In the genomic region with DNA sequence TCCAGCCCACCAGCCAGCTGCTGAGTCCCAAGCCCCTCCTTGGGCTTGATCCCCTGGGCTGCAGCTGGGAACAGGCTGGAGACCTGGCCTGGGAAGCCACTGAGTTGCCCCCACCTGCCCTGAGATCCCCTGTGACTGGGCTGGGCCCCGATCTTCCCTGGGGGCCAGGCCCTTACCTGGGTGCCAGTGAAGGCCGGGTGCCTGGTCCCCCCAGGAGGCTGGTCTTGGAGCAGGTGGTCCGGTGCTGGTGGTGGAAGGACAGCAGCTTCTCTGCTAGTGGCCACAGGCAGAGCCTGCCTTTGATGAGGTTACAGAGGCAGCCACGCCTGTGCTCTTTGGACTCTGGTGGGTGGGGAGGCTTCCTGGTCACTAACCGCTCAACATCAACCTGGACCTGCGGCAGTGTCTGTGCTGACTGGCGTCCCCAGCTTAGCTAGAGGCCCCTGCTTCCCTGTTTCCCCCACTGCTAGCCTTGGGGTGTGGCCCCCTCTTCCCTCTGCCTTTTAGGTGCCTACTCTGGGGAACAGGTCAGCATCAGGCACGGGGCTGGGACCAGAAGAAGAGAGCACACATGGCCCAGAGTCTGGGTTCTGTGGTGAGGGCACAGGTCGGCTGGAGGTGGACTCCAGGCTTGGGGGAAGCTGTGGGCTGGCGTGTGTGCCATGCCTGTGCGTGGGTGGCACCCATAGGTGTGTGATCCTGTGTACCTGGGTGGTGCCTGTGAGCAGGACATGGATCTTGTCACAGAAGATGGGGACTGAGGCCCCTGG, we compare ENCODE assay signal across 1 cellular context.
TF ChIP-seq lines count a peak whose summit lies in the region.

A gene with protein sequence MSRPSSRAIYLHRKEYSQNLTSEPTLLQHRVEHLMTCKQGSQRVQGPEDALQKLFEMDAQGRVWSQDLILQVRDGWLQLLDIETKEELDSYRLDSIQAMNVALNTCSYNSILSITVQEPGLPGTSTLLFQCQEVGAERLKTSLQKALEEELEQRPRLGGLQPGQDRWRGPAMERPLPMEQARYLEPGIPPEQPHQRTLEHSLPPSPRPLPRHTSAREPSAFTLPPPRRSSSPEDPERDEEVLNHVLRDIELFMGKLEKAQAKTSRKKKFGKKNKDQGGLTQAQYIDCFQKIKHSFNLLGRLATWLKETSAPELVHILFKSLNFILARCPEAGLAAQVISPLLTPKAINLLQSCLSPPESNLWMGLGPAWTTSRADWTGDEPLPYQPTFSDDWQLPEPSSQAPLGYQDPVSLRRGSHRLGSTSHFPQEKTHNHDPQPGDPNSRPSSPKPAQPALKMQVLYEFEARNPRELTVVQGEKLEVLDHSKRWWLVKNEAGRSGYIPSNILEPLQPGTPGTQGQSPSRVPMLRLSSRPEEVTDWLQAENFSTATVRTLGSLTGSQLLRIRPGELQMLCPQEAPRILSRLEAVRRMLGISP (minus strand): TSS at position 278 of the 770 bp plus-strand sequence. CDS start 2,174 bp downstream, outside the sequence.

TF ChIP-seq in HepG2, 621 proteins besides CTCF, POLR2A, EP300 and RAD21 (continued from another document and continues in another):
- TF ChIP-seq, protein P1, sequence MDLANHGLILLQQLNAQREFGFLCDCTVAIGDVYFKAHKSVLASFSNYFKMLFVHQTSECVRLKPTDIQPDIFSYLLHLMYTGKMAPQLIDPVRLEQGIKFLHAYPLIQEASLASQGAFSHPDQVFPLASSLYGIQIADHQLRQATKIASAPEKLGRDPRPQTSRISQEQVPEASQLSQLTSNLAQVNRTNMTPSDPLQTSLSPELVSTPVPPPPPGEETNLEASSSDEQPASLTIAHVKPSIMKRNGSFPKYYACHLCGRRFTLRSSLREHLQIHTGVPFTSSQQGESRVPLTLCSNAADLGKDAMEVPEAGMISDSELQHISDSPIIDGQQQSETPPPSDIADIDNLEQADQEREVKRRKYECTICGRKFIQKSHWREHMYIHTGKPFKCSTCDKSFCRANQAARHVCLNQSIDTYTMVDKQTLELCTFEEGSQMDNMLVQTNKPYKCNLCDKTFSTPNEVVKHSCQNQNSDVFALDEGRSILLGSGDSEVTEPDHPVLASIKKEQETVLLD (CRISPR knock-in tag; IDR thresholded peaks at IDR 0.05; ENCODE audit: low read depth): no peak
- TF ChIP-seq TARDBP (CRISPR knock-in tag; IDR thresholded peaks at IDR 0.05): peak; percentile 66
- TF ChIP-seq ZNF850 (CRISPR knock-in tag; conservative IDR thresholded peaks at IDR 0.05): no peak
- TF ChIP-seq, protein P2, sequence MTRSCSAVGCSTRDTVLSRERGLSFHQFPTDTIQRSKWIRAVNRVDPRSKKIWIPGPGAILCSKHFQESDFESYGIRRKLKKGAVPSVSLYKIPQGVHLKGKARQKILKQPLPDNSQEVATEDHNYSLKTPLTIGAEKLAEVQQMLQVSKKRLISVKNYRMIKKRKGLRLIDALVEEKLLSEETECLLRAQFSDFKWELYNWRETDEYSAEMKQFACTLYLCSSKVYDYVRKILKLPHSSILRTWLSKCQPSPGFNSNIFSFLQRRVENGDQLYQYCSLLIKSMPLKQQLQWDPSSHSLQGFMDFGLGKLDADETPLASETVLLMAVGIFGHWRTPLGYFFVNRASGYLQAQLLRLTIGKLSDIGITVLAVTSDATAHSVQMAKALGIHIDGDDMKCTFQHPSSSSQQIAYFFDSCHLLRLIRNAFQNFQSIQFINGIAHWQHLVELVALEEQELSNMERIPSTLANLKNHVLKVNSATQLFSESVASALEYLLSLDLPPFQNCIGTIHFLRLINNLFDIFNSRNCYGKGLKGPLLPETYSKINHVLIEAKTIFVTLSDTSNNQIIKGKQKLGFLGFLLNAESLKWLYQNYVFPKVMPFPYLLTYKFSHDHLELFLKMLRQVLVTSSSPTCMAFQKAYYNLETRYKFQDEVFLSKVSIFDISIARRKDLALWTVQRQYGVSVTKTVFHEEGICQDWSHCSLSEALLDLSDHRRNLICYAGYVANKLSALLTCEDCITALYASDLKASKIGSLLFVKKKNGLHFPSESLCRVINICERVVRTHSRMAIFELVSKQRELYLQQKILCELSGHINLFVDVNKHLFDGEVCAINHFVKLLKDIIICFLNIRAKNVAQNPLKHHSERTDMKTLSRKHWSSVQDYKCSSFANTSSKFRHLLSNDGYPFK (CRISPR knock-in tag; IDR thresholded peaks at IDR 0.05; ENCODE audit: borderline replicate concordance): peak; percentile 77
- TF ChIP-seq ZMAT3 (CRISPR knock-in tag; conservative IDR thresholded peaks at IDR 0.05): peak; percentile 90
- no peak for TF ChIP-seq NFE2 (CRISPR knock-in tag; IDR thresholded peaks at IDR 0.05)
- peak; percentile 64; the same call in 1 of the 2 replicates for TF ChIP-seq ZNF501 (CRISPR knock-in tag; IDR thresholded peaks at IDR 0.05)
- no peak for TF ChIP-seq JUNB (CRISPR knock-in tag; IDR thresholded peaks at IDR 0.05; ENCODE audit: borderline replicate concordance)
- peak; percentile 57; the same call in 1 of the 2 replicates for TF ChIP-seq NCOA2 (CRISPR knock-in tag; IDR thresholded peaks at IDR 0.05)
- 0 out of 2 replicates have a peak, but pooled peaks have one; percentile 42 for TF ChIP-seq ZNF83 (CRISPR knock-in tag; IDR thresholded peaks at IDR 0.05; ENCODE audit: borderline replicate concordance)
- no peak for TF ChIP-seq ATM (IDR thresholded peaks at IDR 0.05; ENCODE audit: borderline replicate concordance)
- TF ChIP-seq, protein P3, sequence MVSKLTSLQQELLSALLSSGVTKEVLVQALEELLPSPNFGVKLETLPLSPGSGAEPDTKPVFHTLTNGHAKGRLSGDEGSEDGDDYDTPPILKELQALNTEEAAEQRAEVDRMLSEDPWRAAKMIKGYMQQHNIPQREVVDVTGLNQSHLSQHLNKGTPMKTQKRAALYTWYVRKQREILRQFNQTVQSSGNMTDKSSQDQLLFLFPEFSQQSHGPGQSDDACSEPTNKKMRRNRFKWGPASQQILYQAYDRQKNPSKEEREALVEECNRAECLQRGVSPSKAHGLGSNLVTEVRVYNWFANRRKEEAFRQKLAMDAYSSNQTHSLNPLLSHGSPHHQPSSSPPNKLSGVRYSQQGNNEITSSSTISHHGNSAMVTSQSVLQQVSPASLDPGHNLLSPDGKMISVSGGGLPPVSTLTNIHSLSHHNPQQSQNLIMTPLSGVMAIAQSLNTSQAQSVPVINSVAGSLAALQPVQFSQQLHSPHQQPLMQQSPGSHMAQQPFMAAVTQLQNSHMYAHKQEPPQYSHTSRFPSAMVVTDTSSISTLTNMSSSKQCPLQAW (CRISPR knock-in tag; IDR thresholded peaks at IDR 0.05): peak; percentile 78
- TF ChIP-seq ETV5 (CRISPR knock-in tag; IDR thresholded peaks at IDR 0.05; ENCODE audit: borderline replicate concordance): peak; percentile 55; the same call in 1 of the 2 replicates
- no peak for TF ChIP-seq FOXK2 (IDR thresholded peaks at IDR 0.05)
- peak; percentile 83 for TF ChIP-seq HDAC1 (CRISPR knock-in tag; IDR thresholded peaks at IDR 0.05)
- TF ChIP-seq ZNF558 (CRISPR knock-in tag; IDR thresholded peaks at IDR 0.05; ENCODE audit: borderline replicate concordance): peak; percentile 44; the same call in 1 of the 2 replicates
- no peak; the same call in 1 of the 2 replicates for TF ChIP-seq ZNF552 (CRISPR knock-in tag; IDR thresholded peaks at IDR 0.05; ENCODE audit: borderline replicate concordance)
- peak; percentile 94 for TF ChIP-seq POLR2AphosphoS5 (IDR thresholded peaks at IDR 0.05; ENCODE audit: low read depth, low read length)
- peak; percentile 66; the same call in 1 of the 2 replicates for TF ChIP-seq AKAP8 (CRISPR knock-in tag; IDR thresholded peaks at IDR 0.05)
- TF ChIP-seq ZNF230 (CRISPR knock-in tag; IDR thresholded peaks at IDR 0.05): 0 out of 2 replicates have a peak, but pooled peaks have one; percentile 63
- peak; percentile 85 for TF ChIP-seq KAT7 (CRISPR knock-in tag; IDR thresholded peaks at IDR 0.05; ENCODE audit: borderline replicate concordance)
- TF ChIP-seq ZNF605 (CRISPR knock-in tag; IDR thresholded peaks at IDR 0.05): no peak
- no peak for TF ChIP-seq GPN1 (CRISPR knock-in tag; IDR thresholded peaks at IDR 0.05; ENCODE audit: borderline replicate concordance)
- TF ChIP-seq, protein P4, sequence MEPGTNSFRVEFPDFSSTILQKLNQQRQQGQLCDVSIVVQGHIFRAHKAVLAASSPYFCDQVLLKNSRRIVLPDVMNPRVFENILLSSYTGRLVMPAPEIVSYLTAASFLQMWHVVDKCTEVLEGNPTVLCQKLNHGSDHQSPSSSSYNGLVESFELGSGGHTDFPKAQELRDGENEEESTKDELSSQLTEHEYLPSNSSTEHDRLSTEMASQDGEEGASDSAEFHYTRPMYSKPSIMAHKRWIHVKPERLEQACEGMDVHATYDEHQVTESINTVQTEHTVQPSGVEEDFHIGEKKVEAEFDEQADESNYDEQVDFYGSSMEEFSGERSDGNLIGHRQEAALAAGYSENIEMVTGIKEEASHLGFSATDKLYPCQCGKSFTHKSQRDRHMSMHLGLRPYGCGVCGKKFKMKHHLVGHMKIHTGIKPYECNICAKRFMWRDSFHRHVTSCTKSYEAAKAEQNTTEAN (CRISPR knock-in tag; conservative IDR thresholded peaks at IDR 0.05): no peak; the same call in 1 of the 2 replicates
- TF ChIP-seq ZNF317 (CRISPR knock-in tag; IDR thresholded peaks at IDR 0.05): peak; percentile 78; the same call in 1 of the 2 replicates
- no peak for TF ChIP-seq ZSCAN20 (CRISPR knock-in tag; IDR thresholded peaks at IDR 0.05; ENCODE audit: borderline replicate concordance)
- TF ChIP-seq ZNF563 (CRISPR knock-in tag; IDR thresholded peaks at IDR 0.05): peak; percentile 79; the same call in 1 of the 2 replicates
- peak; percentile 63 for TF ChIP-seq SRSF1 (optimal IDR thresholded peaks at IDR 0.05; ENCODE audit: low read depth, low read length)
- no peak for TF ChIP-seq DNMT3B (CRISPR knock-in tag; conservative IDR thresholded peaks at IDR 0.05)
- TF ChIP-seq ZNF138 (CRISPR knock-in tag; IDR thresholded peaks at IDR 0.05; ENCODE audit: low read depth): no peak
- TF ChIP-seq ZNF350 (CRISPR knock-in tag; IDR thresholded peaks at IDR 0.05; ENCODE audit: borderline replicate concordance, low read depth): peak; percentile 76; the same call in 1 of the 2 replicates
- no peak for TF ChIP-seq TOPORS (CRISPR knock-in tag; IDR thresholded peaks at IDR 0.05)
- TF ChIP-seq RBFOX2 (IDR thresholded peaks at IDR 0.05; ENCODE audit: low read depth, low read length): peak; percentile 81
- TF ChIP-seq, protein P5, sequence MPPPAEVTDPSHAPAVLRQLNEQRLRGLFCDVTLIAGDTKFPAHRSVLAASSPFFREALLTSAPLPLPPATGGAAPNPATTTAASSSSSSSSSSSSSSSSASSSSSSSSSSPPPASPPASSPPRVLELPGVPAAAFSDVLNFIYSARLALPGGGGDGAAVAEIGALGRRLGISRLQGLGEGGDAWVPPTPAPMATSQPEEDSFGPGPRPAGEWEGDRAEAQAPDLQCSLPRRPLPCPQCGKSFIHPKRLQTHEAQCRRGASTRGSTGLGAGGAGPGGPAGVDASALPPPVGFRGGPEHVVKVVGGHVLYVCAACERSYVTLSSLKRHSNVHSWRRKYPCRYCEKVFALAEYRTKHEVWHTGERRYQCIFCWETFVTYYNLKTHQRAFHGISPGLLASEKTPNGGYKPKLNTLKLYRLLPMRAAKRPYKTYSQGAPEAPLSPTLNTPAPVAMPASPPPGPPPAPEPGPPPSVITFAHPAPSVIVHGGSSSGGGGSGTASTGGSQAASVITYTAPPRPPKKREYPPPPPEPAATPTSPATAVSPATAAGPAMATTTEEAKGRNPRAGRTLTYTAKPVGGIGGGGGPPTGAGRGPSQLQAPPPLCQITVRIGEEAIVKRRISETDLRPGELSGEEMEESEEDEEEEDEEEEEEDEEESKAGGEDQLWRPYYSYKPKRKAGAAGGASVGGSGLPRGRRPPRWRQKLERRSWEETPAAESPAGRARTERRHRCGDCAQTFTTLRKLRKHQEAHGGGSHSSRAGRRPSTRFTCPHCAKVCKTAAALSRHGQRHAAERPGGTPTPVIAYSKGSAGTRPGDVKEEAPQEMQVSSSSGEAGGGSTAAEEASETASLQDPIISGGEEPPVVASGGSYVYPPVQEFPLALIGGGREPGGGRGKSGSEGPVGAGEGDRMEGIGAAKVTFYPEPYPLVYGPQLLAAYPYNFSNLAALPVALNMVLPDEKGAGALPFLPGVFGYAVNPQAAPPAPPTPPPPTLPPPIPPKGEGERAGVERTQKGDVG (CRISPR knock-in tag; IDR thresholded peaks at IDR 0.05; ENCODE audit: borderline replicate concordance): peak; percentile 67
- TF ChIP-seq ZNF788 (CRISPR knock-in tag; IDR thresholded peaks at IDR 0.05; ENCODE audit: borderline replicate concordance): 0 out of 2 replicates have a peak, but pooled peaks have one; percentile 82
- TF ChIP-seq, protein P6, sequence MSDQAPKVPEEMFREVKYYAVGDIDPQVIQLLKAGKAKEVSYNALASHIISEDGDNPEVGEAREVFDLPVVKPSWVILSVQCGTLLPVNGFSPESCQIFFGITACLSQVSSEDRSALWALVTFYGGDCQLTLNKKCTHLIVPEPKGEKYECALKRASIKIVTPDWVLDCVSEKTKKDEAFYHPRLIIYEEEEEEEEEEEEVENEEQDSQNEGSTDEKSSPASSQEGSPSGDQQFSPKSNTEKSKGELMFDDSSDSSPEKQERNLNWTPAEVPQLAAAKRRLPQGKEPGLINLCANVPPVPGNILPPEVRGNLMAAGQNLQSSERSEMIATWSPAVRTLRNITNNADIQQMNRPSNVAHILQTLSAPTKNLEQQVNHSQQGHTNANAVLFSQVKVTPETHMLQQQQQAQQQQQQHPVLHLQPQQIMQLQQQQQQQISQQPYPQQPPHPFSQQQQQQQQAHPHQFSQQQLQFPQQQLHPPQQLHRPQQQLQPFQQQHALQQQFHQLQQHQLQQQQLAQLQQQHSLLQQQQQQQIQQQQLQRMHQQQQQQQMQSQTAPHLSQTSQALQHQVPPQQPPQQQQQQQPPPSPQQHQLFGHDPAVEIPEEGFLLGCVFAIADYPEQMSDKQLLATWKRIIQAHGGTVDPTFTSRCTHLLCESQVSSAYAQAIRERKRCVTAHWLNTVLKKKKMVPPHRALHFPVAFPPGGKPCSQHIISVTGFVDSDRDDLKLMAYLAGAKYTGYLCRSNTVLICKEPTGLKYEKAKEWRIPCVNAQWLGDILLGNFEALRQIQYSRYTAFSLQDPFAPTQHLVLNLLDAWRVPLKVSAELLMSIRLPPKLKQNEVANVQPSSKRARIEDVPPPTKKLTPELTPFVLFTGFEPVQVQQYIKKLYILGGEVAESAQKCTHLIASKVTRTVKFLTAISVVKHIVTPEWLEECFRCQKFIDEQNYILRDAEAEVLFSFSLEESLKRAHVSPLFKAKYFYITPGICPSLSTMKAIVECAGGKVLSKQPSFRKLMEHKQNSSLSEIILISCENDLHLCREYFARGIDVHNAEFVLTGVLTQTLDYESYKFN (CRISPR knock-in tag; conservative IDR thresholded peaks at IDR 0.05): peak; percentile 90
- TF ChIP-seq MEIS1 (CRISPR knock-in tag; IDR thresholded peaks at IDR 0.05; ENCODE audit: borderline replicate concordance): no peak
- no peak for TF ChIP-seq ZNF780A (CRISPR knock-in tag; IDR thresholded peaks at IDR 0.05)
- peak; percentile 53; the same call in 1 of the 2 replicates for TF ChIP-seq ZBTB38 (CRISPR knock-in tag; IDR thresholded peaks at IDR 0.05)
- TF ChIP-seq NFKB2 (CRISPR knock-in tag; IDR thresholded peaks at IDR 0.05; ENCODE audit: borderline replicate concordance): peak; percentile 86; the same call in 1 of the 2 replicates
- TF ChIP-seq, protein P7, sequence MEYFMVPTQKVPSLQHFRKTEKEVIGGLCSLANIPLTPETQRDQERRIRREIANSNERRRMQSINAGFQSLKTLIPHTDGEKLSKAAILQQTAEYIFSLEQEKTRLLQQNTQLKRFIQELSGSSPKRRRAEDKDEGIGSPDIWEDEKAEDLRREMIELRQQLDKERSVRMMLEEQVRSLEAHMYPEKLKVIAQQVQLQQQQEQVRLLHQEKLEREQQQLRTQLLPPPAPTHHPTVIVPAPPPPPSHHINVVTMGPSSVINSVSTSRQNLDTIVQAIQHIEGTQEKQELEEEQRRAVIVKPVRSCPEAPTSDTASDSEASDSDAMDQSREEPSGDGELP (IDR thresholded peaks at IDR 0.05; ENCODE audit: borderline replicate concordance, low read depth): no peak; the same call in 1 of the 2 replicates
- no peak for TF ChIP-seq CENPT (CRISPR knock-in tag; IDR thresholded peaks at IDR 0.05; ENCODE audit: low read depth)
- TF ChIP-seq ZNF777 (CRISPR knock-in tag; IDR thresholded peaks at IDR 0.05): 0 out of 2 replicates have a peak, but pooled peaks have one; percentile 37
- no peak for TF ChIP-seq ATF1 (CRISPR knock-in tag; IDR thresholded peaks at IDR 0.05)
